In genomic region chr4:8761167-8761823, GRCh38 we compare ENCODE assay signal across 20 cellular contexts.
DNase-seq lines count a peak whose midpoint lies in the region; ATAC-seq and TF ChIP-seq lines count a peak whose summit lies in the region.
"Had no signal": no experiment of that assay in that cellular context is flagged by ENCODE, and none has a peak within 500 bp of the region (broad histone marks: within the 10 kb centered on the region; RNA-seq: fewer than 3 reads in every experiment).

No MANE protein-coding gene starts in this region.

- ATAC-seq in left ventricle myocardium superior (no peak), GM18502 (IDR thresholded peaks at IDR 0.05; ENCODE audit: poor library complexity, unreplicated experiment) (no peak), GM21526 (IDR thresholded peaks at IDR 0.05; ENCODE audit: low FRiP score, unreplicated experiment) (no peak)
- ATAC-seq: effector memory CD8-positive, alpha-beta T cell; naive thymus-derived CD8-positive, alpha-beta T cell had no signal

- H3K4me3 ChIP-seq in OCI-LY3 (ENCODE audit: low read length), result no peak overlapping the region
- H3K4me3 ChIP-seq: esophagus squamous epithelium, SK-N-MC, thoracic aorta had no signal

- H3K4me2 ChIP-seq in OCI-LY3 (ENCODE audit: low read length), result peak overlapping the region; percentile 27; the same call in 1 of the 2 replicates

- no peaks in the 10 kb centered on the region for H4K20me1 ChIP-seq in OCI-LY3 (ENCODE audit: insufficient read depth, low read length)

- no peaks in the 10 kb centered on the region for H3K9me3 ChIP-seq in OCI-LY3 (ENCODE audit: insufficient read depth, low read length)
- H3K9me3 ChIP-seq: esophagus squamous epithelium, thoracic aorta had no signal

- intact Hi-C loops in left ventricle myocardium superior (cut with micrococcal nuclease), result no loop called here

- no peak overlapping the region for H3K9ac ChIP-seq in OCI-LY3 (ENCODE audit: low read length)
- H3K9ac ChIP-seq: parathyroid adenoma had no signal

- no peaks in the 10 kb centered on the region for H3K36me3 ChIP-seq in OCI-LY3 (replicated peaks; ENCODE audit: low read depth, low read length)
- H3K36me3 ChIP-seq: brain microvascular endothelial cell, esophagus squamous epithelium, thoracic aorta had no signal

- TF ChIP-seq CTCF in OCI-LY3 (IDR thresholded peaks at IDR 0.05; ENCODE audit: low read depth, low read length), result no peak

- H2AFZ ChIP-seq in OCI-LY3 (ENCODE audit: low read depth, low read length), result no peak overlapping the region
- H2AFZ ChIP-seq: parathyroid adenoma had no signal

- H3K27me3 ChIP-seq in OCI-LY3 (ENCODE audit: low read depth, low read length), result no peaks in the 10 kb centered on the region
- H3K27me3 ChIP-seq: brain microvascular endothelial cell had no signal

- H3K27ac ChIP-seq in OCI-LY3 (ENCODE audit: low read length), result no peak overlapping the region
- H3K27ac ChIP-seq: brain microvascular endothelial cell, esophagus squamous epithelium, HL-60, parathyroid adenoma, SK-N-MC, thoracic aorta, VCaP had no signal

- peaks cover 16% of the 10 kb centered on the region; the same call in 1 of the 2 replicates for H3K4me1 ChIP-seq in OCI-LY3 (ENCODE audit: low read length)
- H3K4me1 ChIP-seq: esophagus squamous epithelium, parathyroid adenoma had no signal

- no peaks in the 10 kb centered on the region for H3K79me2 ChIP-seq in OCI-LY3 (ENCODE audit: low read length)
- H3K79me2 ChIP-seq: parathyroid adenoma had no signal

- DNase-seq in Daoy (ENCODE audit: low read depth) (peak; percentile 43), left ventricle myocardium superior (peak; percentile 16), retina (peak; percentile 43), Kasumi-1 (lab: John Stamatoyannopoulos, UW) (no peak), nucleus accumbens (lab: John Stamatoyannopoulos, UW) (no peak)
- DNase-seq: activated CD4-positive, alpha-beta T cell treated with anti-CD3 and anti-CD28 coated beads, Interleukin-2, amount 50 U/mL, for 1 hour; brain microvascular endothelial cell; effector memory CD8-positive, alpha-beta T cell; esophagus squamous epithelium; mesendoderm; NCI-H1417 had no signal

Comparison
In these comparisons a context has a peak if more than half of its experiments do, and no peak if none do; other contexts are left out.
1. DNase-seq: peak in Daoy (single experiment), left ventricle myocardium superior (single experiment) and retina (single experiment); none in Kasumi-1 (0 of 2) and nucleus accumbens (0 of 56).